In genomic region chr1:28882009-28882628, GRCh38 we compare ENCODE assay signal across 8 cellular contexts. TPM values are rescaled to one million over a fixed set of nuclear protein-coding genes. Genes with fewer than 3 reads are reported as not detected.
DNase-seq lines count a peak whose midpoint lies in the region; ATAC-seq and TF ChIP-seq lines count a peak whose summit lies in the region.

No MANE protein-coding gene starts in this region.

- peak; percentile 95 for TF ChIP-seq CTCF in chondrocyte (IDR thresholded peaks at IDR 0.05)
- peak; percentile 73 to 91 for TF ChIP-seq CTCF in left lung (IDR thresholded peaks at IDR 0.05)

- ATAC-seq in HG03039 (IDR thresholded peaks at IDR 0.05; ENCODE audit: unreplicated experiment): peak; percentile 36
- ATAC-seq in left lung: peak; percentile 72
- no peak for ATAC-seq in HG02678 (IDR thresholded peaks at IDR 0.05; ENCODE audit: unreplicated experiment)

- peaks cover 26 to 37% of the 10 kb centered on the region in 2 donors for H3K4me1 ChIP-seq in left lung

- no peak overlapping the region for H3K4me3 Mint-ChIP-seq in chondrocyte (ENCODE audit: unreplicated experiment)

- H3K9me3 Mint-ChIP-seq in chondrocyte (ENCODE audit: low read depth): no peaks in the 10 kb centered on the region

- no peaks in the 10 kb centered on the region for H3K9me3 ChIP-seq in left lung

- no peaks in the 10 kb centered on the region for H3K36me3 ChIP-seq in left lung

- H3K27me3 ChIP-seq in left lung: no peaks in the 10 kb centered on the region

- peaks cover under 1% of the 10 kb centered on the region for H3K27me3 Mint-ChIP-seq in chondrocyte (ENCODE audit: low read depth)

- DNase-seq in CD1c-positive myeloid dendritic cell (ENCODE audit: extremely low spot score) (peak; percentile 83), NCI-H526 (lab: John Stamatoyannopoulos, UW) (peak; percentile 90 to 95), chondrocyte (ENCODE audit: low spot score) (no peak), left lung (peak; percentile 88 to 91)
- DNase-seq in activated CD4-positive, alpha-beta T cell treated with anti-CD3 and anti-CD28 coated beads for 48 hours: peak; percentile 87
- peak; percentile 73 to 76 for DNase-seq in stimulated activated CD4-positive, alpha-beta T cell treated with anti-CD3 and anti-CD28 coated beads, Interleukin-4, amount 100 ng/mL, for 48 hours (ENCODE audit: low read depth in 2 of 2)

- no peak overlapping the region for H3K27ac ChIP-seq in left lung

- peaks cover 30% of the 10 kb centered on the region for H3K4me1 Mint-ChIP-seq in chondrocyte (ENCODE audit: low read depth)

- intact Hi-C loops in left lung (cut with DNase I): loop anchor here in 1 of 2 donors (5.0 to 10.0 kb wide), 2 partner anchors 150 to 323 kb away; no protein-coding TSS in a partner anchor

- no peaks in the 10 kb centered on the region for H3K36me3 Mint-ChIP-seq in chondrocyte (ENCODE audit: low read depth)

- H3K4me3 ChIP-seq in left lung: no peak overlapping the region

- H3K27ac Mint-ChIP-seq in chondrocyte (ENCODE audit: unreplicated experiment): peak overlapping the region; percentile 12

RNA-seq across cellular contexts. Expression of gene EPB41, which starts 32.2 kb away (rescaled TPM):
- total RNA-seq in chondrocyte (11.5 to 18.3 TPM (median 17.7 TPM) in 3 replicates), left lung (10 to 100 TPM; 51.2 to 56.1 TPM)
